ENCODE assay signal across 9 cellular contexts in the genomic region with DNA sequence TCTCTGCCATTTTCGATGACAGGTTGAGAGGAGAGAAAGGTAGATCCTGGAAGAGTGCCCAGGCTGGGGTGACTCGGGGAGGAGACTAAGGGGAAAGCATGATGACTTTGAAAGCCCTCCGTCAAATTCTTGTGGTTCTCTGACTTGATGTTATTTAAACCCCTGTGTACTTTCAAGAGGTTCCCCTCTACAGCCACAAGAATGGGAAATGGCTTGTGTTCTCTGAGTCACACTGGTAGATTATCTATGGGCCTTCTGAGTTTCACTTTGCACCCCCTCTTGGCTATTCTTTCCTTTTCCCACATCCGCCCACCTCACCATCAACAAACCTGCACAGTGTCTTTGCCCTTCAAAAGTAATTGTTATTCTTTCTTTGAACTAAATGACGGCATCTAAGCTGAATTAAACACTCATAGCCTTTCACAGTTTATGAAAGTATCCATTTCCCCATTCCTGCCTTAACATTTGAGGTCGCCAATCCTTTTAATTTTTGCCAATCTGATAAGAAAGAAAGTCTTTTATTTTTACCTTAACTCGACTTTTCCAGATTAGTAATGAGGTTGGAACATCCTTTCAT. TPM values are rescaled to one million over a fixed set of nuclear protein-coding genes. Genes with fewer than 3 reads are reported as not detected.
DNase-seq lines count a peak whose midpoint lies in the region; ATAC-seq and TF ChIP-seq lines count a peak whose summit lies in the region.
"Had no signal": no experiment of that assay in that cellular context is flagged by ENCODE, and none has a peak within 500 bp of the region (broad histone marks: within the 10 kb centered on the region; RNA-seq: fewer than 3 reads in every experiment).

No MANE protein-coding gene starts in this region.

- H3K4me3 ChIP-seq in MM.1S (ENCODE audit: low read length) (peak overlapping the region; percentile 14), fibroblast of mammary gland (ENCODE audit: control insufficient read depth, low read depth, low read length) (no peak overlapping the region), suprapubic skin (no peak overlapping the region)

- H3K9me3 ChIP-seq in MM.1S (replicated peaks; ENCODE audit: insufficient read depth, low read length) (no peaks in the 10 kb centered on the region), suprapubic skin (no peaks in the 10 kb centered on the region)

- H3K9ac ChIP-seq in MM.1S (ENCODE audit: low read length): peak overlapping the region; percentile 56

- DNase-seq in ELR (ENCODE audit: low read depth): peak; percentile 85
- peak; percentile 96 for DNase-seq in MM.1S
- peak; percentile 71 to 79 for DNase-seq in activated CD4-positive, alpha-beta T cell treated with anti-CD3 and anti-CD28 coated beads, Interleukin-2, amount 50 U/mL, for 48 hours
- peak; percentile 45 for DNase-seq in fibroblast of mammary gland (ENCODE audit: low read depth)
- peak; percentile 31 to 54 for DNase-seq in stimulated activated CD8-positive, alpha-beta memory T cell treated with anti-CD3 and anti-CD28 coated beads, Interleukin-4, amount 100 ng/mL, for 4 hours (ENCODE audit: low read depth in 2 of 2, low spot score in 1 of 2)
- DNase-seq in NCI-H526 (lab: John Stamatoyannopoulos, UW): no peak
- DNase-seq in suprapubic skin (ENCODE audit: low spot score in 2 of 2): no peak

- H3K4me1 ChIP-seq in MM.1S (ENCODE audit: low read length) (peaks cover 58% of the 10 kb centered on the region), suprapubic skin (peaks cover 19% of the 10 kb centered on the region)

- no peaks in the 10 kb centered on the region for H3K27me3 ChIP-seq in MM.1S (replicated peaks; ENCODE audit: insufficient read depth, low read length)
- H3K27me3 ChIP-seq in suprapubic skin: no peaks in the 10 kb centered on the region

- peak overlapping the region; percentile 94 for H3K27ac ChIP-seq in MM.1S (ENCODE audit: low read length)
- H3K27ac ChIP-seq in suprapubic skin: no peak overlapping the region

- no peak for TF ChIP-seq CTCF in MM.1S (IDR thresholded peaks at IDR 0.05; ENCODE audit: low read length)
- no peak for TF ChIP-seq CTCF in fibroblast of mammary gland (conservative IDR thresholded peaks at IDR 0.05; ENCODE audit: control insufficient read depth, insufficient read depth, low read depth, low read length)
- TF ChIP-seq CTCF in suprapubic skin (IDR thresholded peaks at IDR 0.05): no peak

- WGBS in suprapubic skin: 65% methylated on average over 7 of the region's 7 CpGs

- no peaks in the 10 kb centered on the region for H4K20me1 ChIP-seq in MM.1S (ENCODE audit: insufficient read depth, low read length)

- ATAC-seq in GM21825 (IDR thresholded peaks at IDR 0.05; ENCODE audit: unreplicated experiment): peak; percentile 55

- no peaks in the 10 kb centered on the region for H3K9me2 ChIP-seq in MM.1S (replicated peaks; ENCODE audit: insufficient read depth, low read length)

- no peak overlapping the region for H2AFZ ChIP-seq in MM.1S (ENCODE audit: low read length)

- TF ChIP-seq EP300 in suprapubic skin (IDR thresholded peaks at IDR 0.05): no peak

- peaks cover 64% of the 10 kb centered on the region for H3F3A ChIP-seq in MM.1S (ENCODE audit: insufficient read depth, low read length)

- peak overlapping the region; percentile 75 for H3K4me2 ChIP-seq in MM.1S (ENCODE audit: low read depth, low read length)

- H3K79me2 ChIP-seq in MM.1S (ENCODE audit: low read length): no peaks in the 10 kb centered on the region

- no peaks in the 10 kb centered on the region for H3K36me3 ChIP-seq in MM.1S (replicated peaks; ENCODE audit: insufficient read depth, low read length)
- no peaks in the 10 kb centered on the region for H3K36me3 ChIP-seq in suprapubic skin

- no peak for TF ChIP-seq POLR2A in suprapubic skin (IDR thresholded peaks at IDR 0.05)

RNA-seq across cellular contexts. Expression of gene PRF1, which starts 24.1 kb away (rescaled TPM):
- total RNA-seq in suprapubic skin: 1 to 10 TPM in 1 of 4 donors, under 1 TPM in 2, not detected in 1; 0.34 to 2.5 (median 0.70) TPM
- total RNA-seq: lung microvascular endothelial cell had no signal

Comparison
In these comparisons a context has a peak if more than half of its experiments do, and no peak if none do; other contexts are left out.
1. DNase-seq: peak in ELR (single experiment), MM.1S (single experiment), activated CD4-positive, alpha-beta T cell treated with anti-CD3 and anti-CD28 coated beads, Interleukin-2, amount 50 U/mL, for 48 hours (2 of 2), fibroblast of mammary gland (single experiment) and stimulated activated CD8-positive, alpha-beta memory T cell treated with anti-CD3 and anti-CD28 coated beads, Interleukin-4, amount 100 ng/mL, for 4 hours (2 of 2); none in NCI-H526 (0 of 2) and suprapubic skin (0 of 2).